Comparison of ENCODE assay signal across 8 cellular contexts in the genomic region with DNA sequence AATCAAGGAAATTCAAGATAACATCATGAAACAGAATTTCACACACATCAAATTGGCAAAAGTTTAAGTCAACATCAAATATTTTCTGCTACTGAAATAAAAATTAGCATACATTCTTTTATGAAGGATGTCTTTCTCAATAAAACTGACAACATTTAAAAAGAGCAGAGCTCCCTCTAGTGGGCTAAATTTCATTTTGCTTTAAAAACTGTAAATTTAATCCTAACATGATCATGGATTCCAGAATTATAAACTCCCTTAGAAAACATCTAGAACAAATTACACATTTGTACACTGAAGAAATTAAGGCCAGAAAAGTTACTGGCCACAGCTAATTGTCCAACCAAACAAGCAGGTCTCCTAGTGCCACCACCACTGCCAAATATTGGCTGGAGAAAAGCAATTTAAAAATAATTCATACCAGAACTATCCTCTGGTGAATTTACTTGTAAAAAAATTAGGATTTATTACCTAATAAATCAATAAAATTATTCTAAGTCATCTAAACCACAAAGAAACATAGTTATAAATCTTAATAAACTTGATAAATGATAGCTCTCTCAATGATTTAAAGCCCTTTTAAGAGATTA. TPM values are rescaled to one million over a fixed set of nuclear protein-coding genes. Genes with fewer than 3 reads are reported as not detected.
A peak's percentile ranks its signal among the peaks of the same experiment; 100 is the strongest.
DNase-seq lines count a peak whose midpoint lies in the region; ATAC-seq and TF ChIP-seq lines count a peak whose summit lies in the region.

No MANE protein-coding gene starts in this region.

- no peaks in the 10 kb centered on the region for H3K27me3 ChIP-seq in vagina

- no peak overlapping the region for H3K4me3 ChIP-seq in vagina

- H3K4me1 ChIP-seq in vagina: no peaks in the 10 kb centered on the region

- H3K27ac ChIP-seq in vagina: no peak overlapping the region

- ATAC-seq in GM19351 (IDR thresholded peaks at IDR 0.05; ENCODE audit: unreplicated experiment): no peak
- ATAC-seq in omental fat pad (ENCODE audit: low FRiP score): no peak

- H3K36me3 ChIP-seq in vagina: no peaks in the 10 kb centered on the region

- DNase-seq in AG20443 (ENCODE audit: low spot score): peak; percentile 12
- DNase-seq in SK-N-DZ (ENCODE audit: low spot score): peak; percentile 31
- peak; percentile 44 for DNase-seq in glomerular visceral epithelial cell (ENCODE audit: extremely low spot score)
- DNase-seq in vagina (ENCODE audit: extremely low spot score in 2 of 2): no peak
- no peak for DNase-seq in putamen (ENCODE audit: low spot score)
- DNase-seq in omental fat pad (ENCODE audit: low spot score): no peak

- TF ChIP-seq CTCF in GM12874 (IDR thresholded peaks at IDR 0.05; ENCODE audit: insufficient read depth, low read depth, low read length) (peak; percentile 16; the same call in 1 of the 2 replicates), vagina (IDR thresholded peaks at IDR 0.05) (peak; percentile 22 to 35 (median 25)), omental fat pad (IDR thresholded peaks at IDR 0.05) (no peak)

- intact Hi-C loops in vagina (cut with DNase I): no loop called here

- no peak for TF ChIP-seq POLR2A in vagina (IDR thresholded peaks at IDR 0.05)

- no peaks in the 10 kb centered on the region for H3K9me3 ChIP-seq in vagina

RNA-seq across cellular contexts. Expression of gene DEPDC1B, which starts 31.2 kb away (rescaled TPM):
- polyA plus RNA-seq in SK-N-DZ (2014; cell fraction: cytosol; rRNA removed): 50.4 and 52.4 TPM in 2 replicates
- polyA plus RNA-seq in SK-N-DZ (2014; cell fraction: nucleus; rRNA removed): 51.1 and 65.7 TPM in 2 replicates
- total RNA-seq in vagina (0.74 TPM), omental fat pad (1 to 10 TPM in 2 of 4 donors, under 1 TPM in 2; 0.31 to 3.8 (median 1.5) TPM)

Comparison
In these comparisons a context has a peak if more than half of its experiments do, and no peak if none do; other contexts are left out.
1. DNase-seq: peak in AG20443 (single experiment), SK-N-DZ (single experiment) and glomerular visceral epithelial cell (single experiment); none in vagina (0 of 2), putamen (single experiment) and omental fat pad (single experiment).
2. CTCF ChIP-seq: peak in GM12874 (single experiment) and vagina (3 of 3); none in omental fat pad (0 of 3).